In the genomic region with DNA sequence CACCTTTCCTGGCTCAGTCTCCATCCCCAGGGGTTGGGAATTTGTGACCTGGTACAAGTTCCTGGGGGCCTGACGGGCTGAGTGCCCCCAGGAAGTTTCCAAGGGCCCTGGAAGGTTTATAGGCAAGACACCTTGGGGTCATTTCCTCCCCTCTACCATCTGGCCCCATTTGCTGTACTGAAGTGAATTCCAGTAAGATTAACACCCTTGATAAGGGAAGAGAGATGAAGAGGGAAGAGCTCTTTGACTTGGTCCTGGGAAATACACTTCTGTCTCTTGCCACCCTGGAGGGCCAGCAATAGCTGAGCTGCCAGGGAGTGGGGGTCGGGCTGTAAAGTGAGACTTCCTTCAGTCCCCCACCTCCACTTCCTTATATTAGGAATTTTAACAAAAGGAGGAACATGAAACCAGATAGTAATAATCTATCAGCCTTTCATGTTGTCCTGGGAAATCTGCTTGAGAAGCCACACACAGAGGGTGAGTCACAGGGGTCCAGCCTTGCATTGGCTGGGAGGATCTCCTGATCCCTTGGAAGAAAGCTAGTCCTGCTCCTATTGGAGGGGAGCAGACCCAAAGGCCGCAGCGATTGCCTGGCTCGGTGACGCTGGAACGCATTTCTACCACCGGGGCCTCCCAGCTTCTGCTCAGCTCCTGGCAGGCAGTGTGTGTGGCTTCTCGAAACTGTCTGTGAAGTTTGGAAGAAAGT, we compare ENCODE assay signal across 8 cellular contexts.
DNase-seq lines count a peak whose midpoint lies in the region; ATAC-seq and TF ChIP-seq lines count a peak whose summit lies in the region.

No MANE protein-coding gene starts in this region.

- peak overlapping the region; percentile 58 for H3K27ac ChIP-seq in vagina

- DNase-seq in NCI-H82 (lab: John Stamatoyannopoulos, UW), result peak; percentile 16
- DNase-seq in NCI-H82 treated with DMSO at 0.1 percent for 48 hours (lab: John Stamatoyannopoulos, UW; ENCODE audit: unreplicated experiment), result no peak
- peak; percentile 85 for DNase-seq in dermis blood vessel endothelial cell
- DNase-seq in lower leg skin (ENCODE audit: low spot score in 2 of 2), result peak; percentile 50 to 93
- DNase-seq in vagina (ENCODE audit: extremely low spot score in 2 of 2), result peak in 1 of 2 donors; percentile 84
- DNase-seq in stimulated activated CD8-positive, alpha-beta memory T cell treated with anti-CD3 and anti-CD28 coated beads, Interleukin-4, amount 100 ng/mL, for 48 hours, result no peak

- intact Hi-C loops in lower leg skin (cut with DNase I; ENCODE audit: low total_unique reads) (no loop called here), vagina (cut with DNase I) (no loop called here)

- H3K4me3 ChIP-seq in lower leg skin (ENCODE audit: low read depth, poor library complexity, severe bottlenecking) (no peak overlapping the region), vagina (no peak overlapping the region)

- H3K36me3 ChIP-seq in vagina, result no peaks in the 10 kb centered on the region

- TF ChIP-seq CTCF in lower leg skin (IDR thresholded peaks at IDR 0.05), result no peak
- TF ChIP-seq CTCF in vagina (IDR thresholded peaks at IDR 0.05), result no peak

- peaks cover 9% of the 10 kb centered on the region for H3K4me1 ChIP-seq in vagina

- H3K9me3 ChIP-seq in vagina, result no peaks in the 10 kb centered on the region

- no peaks in the 10 kb centered on the region for H3K27me3 ChIP-seq in vagina

- no peak for TF ChIP-seq POLR2A in lower leg skin (IDR thresholded peaks at IDR 0.05)
- no peak for TF ChIP-seq POLR2A in vagina (IDR thresholded peaks at IDR 0.05)

- ATAC-seq in GM21529 (IDR thresholded peaks at IDR 0.05; ENCODE audit: unreplicated experiment) (no peak), GM18867 (IDR thresholded peaks at IDR 0.05; ENCODE audit: unreplicated experiment) (no peak)

- WGBS in lower leg skin, 2 donors, result 39 to 59% methylated on average over 9 of the region's 9 CpGs

Comparison
In these comparisons a context has a peak if more than half of its experiments do, and no peak if none do; other contexts are left out.
1. DNase-seq: peak in NCI-H82 (single experiment), dermis blood vessel endothelial cell (single experiment) and lower leg skin (2 of 2); none in NCI-H82 treated with DMSO at 0.1 percent for 48 hours (single experiment) and stimulated activated CD8-positive, alpha-beta memory T cell treated with anti-CD3 and anti-CD28 coated beads, Interleukin-4, amount 100 ng/mL, for 48 hours (single experiment).